ENCODE assay signal across 8 cellular contexts in genomic region chr14:102084522-102084921, GRCh38. TPM values are rescaled to one million over a fixed set of nuclear protein-coding genes. Genes with fewer than 3 reads are reported as not detected.
DNase-seq lines count a peak whose midpoint lies in the region; ATAC-seq and TF ChIP-seq lines count a peak whose summit lies in the region.
"Not testable (repeated sequence)": the region's sequence is repeated elsewhere in the genome, so short reads cannot be mapped to it uniquely, and the experiment has no call there.

No MANE protein-coding gene starts in this region.

- H3K4me1 ChIP-seq in endocrine pancreas (ENCODE audit: control insufficient read depth, insufficient read depth, low read length) = peaks cover 17% of the 10 kb centered on the region
- peaks cover 59% of the 10 kb centered on the region for H3K4me1 ChIP-seq in lower lobe of right lung
- peaks cover 29% of the 10 kb centered on the region for H3K4me1 ChIP-seq in osteoblast (ENCODE audit: insufficient read depth, low read length)

- peak overlapping the region; percentile 97 for H3K27ac ChIP-seq in 22Rv1
- not testable (repeated sequence) for H3K27ac ChIP-seq in WERI-Rb-1; lower lobe of right lung; osteoblast (ENCODE audit: low read depth, low read length)

- not testable (repeated sequence) for DNase-seq in GM12865 (ENCODE audit: low read depth); MG63; WERI-Rb-1; lower lobe of right lung; osteoblast (ENCODE audit: insufficient read length, low spot score, missing footprints)

- H4K20me1 ChIP-seq in osteoblast (ENCODE audit: insufficient read depth, low read length) = peaks cover 47% of the 10 kb centered on the region

- not testable (repeated sequence) for H3K9me3 ChIP-seq in MG63; WERI-Rb-1 (ENCODE audit: severe bottlenecking); endocrine pancreas (ENCODE audit: control insufficient read depth, low read length); lower lobe of right lung; osteoblast (ENCODE audit: low read depth, low read length)

- ATAC-seq in lower lobe of right lung = not testable (repeated sequence)

- peak overlapping the region; percentile 96 for H3K4me2 ChIP-seq in osteoblast (ENCODE audit: insufficient read depth, low read length)

- H2AFZ ChIP-seq in osteoblast (ENCODE audit: low read length) = not testable (repeated sequence)

- peak overlapping the region; percentile 22 for H3K9ac ChIP-seq in endocrine pancreas (ENCODE audit: control insufficient read depth, insufficient read depth, low read length)

- peak overlapping the region; percentile 91 for H3K27ac Mint-ChIP-seq in activated naive CD8-positive, alpha-beta T cell

- H3K27me3 ChIP-seq in MG63; WERI-Rb-1 (ENCODE audit: insufficient read depth, low read depth, severe bottlenecking); endocrine pancreas (ENCODE audit: control insufficient read depth, insufficient read depth, low read length); lower lobe of right lung (ENCODE audit: low read depth); osteoblast (ENCODE audit: insufficient read depth, low read length): not testable (repeated sequence)

- peak overlapping the region; percentile 94 for H3K4me3 Mint-ChIP-seq in activated naive CD8-positive, alpha-beta T cell

- H3K36me3 ChIP-seq in MG63 (peaks cover 65% of the 10 kb centered on the region), WERI-Rb-1 (peaks cover 67% of the 10 kb centered on the region), endocrine pancreas (ENCODE audit: control insufficient read depth, insufficient read depth, low read length) (peaks cover 24% of the 10 kb centered on the region), lower lobe of right lung (peaks cover 66% of the 10 kb centered on the region), osteoblast (ENCODE audit: insufficient read depth, low read length) (peaks cover 65% of the 10 kb centered on the region)

- intact Hi-C loops in lower lobe of right lung (cut with DNase I) = not testable (repeated sequence)

- H3K79me2 ChIP-seq in osteoblast (ENCODE audit: insufficient read depth, low read length) = peaks cover 52% of the 10 kb centered on the region

- H3K4me3 ChIP-seq in GM12865 (ENCODE audit: low read depth, low read length) = peak overlapping the region; percentile 84
- H3K4me3 ChIP-seq in MG63 = peak overlapping the region; percentile 82
- peak overlapping the region; percentile 77 for H3K4me3 ChIP-seq in WERI-Rb-1 (ENCODE audit: low read depth, low read length)
- peak overlapping the region; percentile 96 for H3K4me3 ChIP-seq in endocrine pancreas (ENCODE audit: control insufficient read depth, insufficient read depth, low read length)
- peak overlapping the region; percentile 77 for H3K4me3 ChIP-seq in lower lobe of right lung
- peak overlapping the region; percentile 78 for H3K4me3 ChIP-seq in osteoblast (ENCODE audit: insufficient read depth, low read length)

- not testable (repeated sequence) for H3K9me3 Mint-ChIP-seq in activated naive CD8-positive, alpha-beta T cell (ENCODE audit: low read depth)

- peaks cover 46% of the 10 kb centered on the region for H3K36me3 Mint-ChIP-seq in activated naive CD8-positive, alpha-beta T cell

- not testable (repeated sequence) for TF ChIP-seq CTCF in 22Rv1 (IDR thresholded peaks at IDR 0.05); GM12865 (IDR thresholded peaks at IDR 0.05; ENCODE audit: insufficient read depth, low read depth, low read length, missing control alignments); WERI-Rb-1 (IDR thresholded peaks at IDR 0.05; ENCODE audit: low read depth, low read length); lower lobe of right lung (IDR thresholded peaks at IDR 0.05); osteoblast (IDR thresholded peaks at IDR 0.05; ENCODE audit: extremely low read depth, low read depth, low read length)

- not testable (repeated sequence) for H3K27me3 Mint-ChIP-seq in activated naive CD8-positive, alpha-beta T cell

- peaks cover 65% of the 10 kb centered on the region for H3K4me1 Mint-ChIP-seq in activated naive CD8-positive, alpha-beta T cell (ENCODE audit: low read depth)

RNA-seq across cellular contexts. Expression of gene HSP90AA1, which starts 2.3 kb away (rescaled TPM):
- 158 and 180 TPM in 2 replicates for total RNA-seq in MG63 (2014; rRNA removed; shearing (Covaris generic); ENCODE audit: low replicate concordance)
- total RNA-seq in lower lobe of right lung (540 TPM), osteoblast (193 and 198 TPM in 2 replicates)

RNA-seq across cellular contexts. Expression of gene WDR20, which starts 55.2 kb away (rescaled TPM):
- 11.2 and 11.8 TPM in 2 replicates for total RNA-seq in MG63 (2014; rRNA removed; shearing (Covaris generic); ENCODE audit: low replicate concordance)
- total RNA-seq in lower lobe of right lung = 26.2 TPM
- 15.6 and 18.3 TPM in 2 replicates for total RNA-seq in osteoblast
